ENCODE assay signal across 1 cellular context in genomic region chr2:86079981-86080911, GRCh38.
TF ChIP-seq lines count a peak whose summit lies in the region.

No MANE protein-coding gene starts in this region.

TF ChIP-seq in GM12878, 131 proteins besides CTCF, POLR2A, EP300 and RAD21 (continued from another document and continues in another):
- peak; percentile 17 for TF ChIP-seq E4F1 (IDR thresholded peaks at IDR 0.05; ENCODE audit: borderline replicate concordance, partially characterized antibody)
- TF ChIP-seq TAF1 (IDR thresholded peaks at IDR 0.05; ENCODE audit: borderline replicate concordance, low read depth, low read length), result no peak
- TF ChIP-seq MTA3 (IDR thresholded peaks at IDR 0.05; ENCODE audit: borderline replicate concordance, low read length), result no peak
- no peak for TF ChIP-seq NFXL1 (IDR thresholded peaks at IDR 0.05; ENCODE audit: borderline replicate concordance)
- no peak for TF ChIP-seq BRCA1 (IDR thresholded peaks at IDR 0.05; ENCODE audit: low read depth, low read length)
- peak; percentile 20 to 22; a peak in 1 of 4 replicates for TF ChIP-seq IKZF2 (IDR thresholded peaks at IDR 0.05)
- TF ChIP-seq SREBF2 (IDR thresholded peaks at IDR 0.05; ENCODE audit: low read length), result no peak
- TF ChIP-seq BCL3 (IDR thresholded peaks at IDR 0.05; ENCODE audit: borderline replicate concordance, insufficient read depth, low read depth, low read length, poor library complexity, severe bottlenecking), result no peak
- no peak for TF ChIP-seq FOS (IDR thresholded peaks at IDR 0.05; ENCODE audit: borderline replicate concordance, extremely low read depth, insufficient read length)
- no peak for TF ChIP-seq CEBPZ (IDR thresholded peaks at IDR 0.05; ENCODE audit: low read depth, low read length)
- no peak for TF ChIP-seq YBX1 (IDR thresholded peaks at IDR 0.05)
- no peak; the same call in 1 of the 2 replicates for TF ChIP-seq MAX (IDR thresholded peaks at IDR 0.05; ENCODE audit: low read depth, low read length)
- TF ChIP-seq GATAD2B (conservative IDR thresholded peaks at IDR 0.05; ENCODE audit: low read depth), result 0 out of 2 replicates have a peak, but pooled peaks have one; percentile 28
- no peak for TF ChIP-seq SIX5 (IDR thresholded peaks at IDR 0.05; ENCODE audit: low read depth, low read length, severe bottlenecking)
- no peak for TF ChIP-seq PML (IDR thresholded peaks at IDR 0.05; ENCODE audit: low read length)
- peak; percentile 92 for TF ChIP-seq SMC3 (IDR thresholded peaks at IDR 0.05; ENCODE audit: borderline replicate concordance, low read length)
- no peak for TF ChIP-seq KDM1A (IDR thresholded peaks at IDR 0.05; ENCODE audit: borderline replicate concordance)
- peak; percentile 63; the same call in 1 of the 3 replicates for TF ChIP-seq POU2F2 (IDR thresholded peaks at IDR 0.05; ENCODE audit: borderline replicate concordance, low read depth, low read length)
- TF ChIP-seq JUND (IDR thresholded peaks at IDR 0.05; ENCODE audit: low read depth, low read length), result no peak
- 0 out of 2 replicates have a peak, but pooled peaks have one; percentile 11 for TF ChIP-seq NKRF (conservative IDR thresholded peaks at IDR 0.05)
- TF ChIP-seq ZBTB11 (CRISPR knock-in tag; IDR thresholded peaks at IDR 0.05), result no peak
- TF ChIP-seq EGR1 (IDR thresholded peaks at IDR 0.05; ENCODE audit: borderline replicate concordance in 1 of 2, low read depth in 2 of 2, low read length in 2 of 2), result no peak
- no peak for TF ChIP-seq RBBP5 (conservative IDR thresholded peaks at IDR 0.05)
- no peak for TF ChIP-seq NR2C2 (IDR thresholded peaks at IDR 0.05; ENCODE audit: borderline replicate concordance, control insufficient read depth, insufficient read length, low read depth)
- TF ChIP-seq NBN (IDR thresholded peaks at IDR 0.05), result 0 out of 2 replicates have a peak, but pooled peaks have one; percentile 59
- no peak for TF ChIP-seq ZNF24 (IDR thresholded peaks at IDR 0.05)
- TF ChIP-seq IKZF1 (conservative IDR thresholded peaks at IDR 0.05), result peak; percentile 65
- TF ChIP-seq TCF7 (IDR thresholded peaks at IDR 0.05; ENCODE audit: borderline replicate concordance), result no peak
- 0 out of 2 replicates have a peak, but pooled peaks have one; percentile 31 for TF ChIP-seq IRF4 (IDR thresholded peaks at IDR 0.05; ENCODE audit: low read depth, low read length)
- TF ChIP-seq NRF1 (conservative IDR thresholded peaks at IDR 0.05; ENCODE audit: low read depth, low read length), result no peak
- TF ChIP-seq PAX5 (IDR thresholded peaks at IDR 0.05; ENCODE audit: borderline replicate concordance, low read depth, low read length), result no peak
- no peak for TF ChIP-seq ZBTB4 (CRISPR knock-in tag; IDR thresholded peaks at IDR 0.05)
- TF ChIP-seq ASH2L (IDR thresholded peaks at IDR 0.05; ENCODE audit: borderline replicate concordance, low read depth), result no peak
- TF ChIP-seq FOXK2 (IDR thresholded peaks at IDR 0.05), result no peak
- peak; percentile 29 for TF ChIP-seq RELA (IDR thresholded peaks at IDR 0.05; ENCODE audit: borderline replicate concordance, partially characterized antibody)
- no peak for TF ChIP-seq ATF3 (IDR thresholded peaks at IDR 0.05; ENCODE audit: borderline replicate concordance, extremely low read depth, low read depth, low read length)
- TF ChIP-seq SMAD5 (IDR thresholded peaks at IDR 0.05; ENCODE audit: low read depth), result no peak
- no peak for TF ChIP-seq MYB (IDR thresholded peaks at IDR 0.05; ENCODE audit: borderline replicate concordance, low read depth, low read length)
- no peak for TF ChIP-seq CHD1 (IDR thresholded peaks at IDR 0.05; ENCODE audit: low read depth, low read length)
- TF ChIP-seq ZNF622 (IDR thresholded peaks at IDR 0.05), result no peak
- TF ChIP-seq SMARCA5 (IDR thresholded peaks at IDR 0.05), result no peak
- peak; percentile 96 for TF ChIP-seq ZNF687 (IDR thresholded peaks at IDR 0.05)
